10 cellular contexts compared by ENCODE assay signal in genomic region chr15:69219690-69220089, GRCh38.
"Had no signal": no experiment of that assay in that cellular context is flagged by ENCODE, and none has a peak within 500 bp of the region (broad histone marks: within the 10 kb centered on the region; RNA-seq: fewer than 3 reads in every experiment).

No MANE protein-coding gene starts in this region.

- DNase-seq: GM23248, GOT3, H7, HFFc6, IMR-90, KG1 had no signal

- H3K4me1 ChIP-seq: HAP-1 had no signal

- H3K4me3 ChIP-seq: GM23248, HAP-1, K562 had no signal

- H2AFZ ChIP-seq: GM23248 had no signal

- H3K27ac ChIP-seq: GM23248, HL-60 had no signal

- H3K9ac ChIP-seq: GM23248 had no signal

- ATAC-seq: HCT116, K562 had no signal

- H3K9me3 ChIP-seq: HAP-1 had no signal

- FAIRE-seq: K562 had no signal

- H3K36me3 ChIP-seq: HAP-1 had no signal
